ENCODE assay signal across 8 cellular contexts in genomic region chr22:38428714-38429113, GRCh38. TPM values are rescaled to one million over a fixed set of nuclear protein-coding genes. Genes with fewer than 3 reads are reported as not detected.
"Had no signal": no experiment of that assay in that cellular context is flagged by ENCODE, and none has a peak within 500 bp of the region (broad histone marks: within the 10 kb centered on the region; RNA-seq: fewer than 3 reads in every experiment).

No MANE protein-coding gene starts in this region.

- H3K9ac ChIP-seq: KMS-11 had no signal

- ATAC-seq: HepG2 had no signal

- FAIRE-seq: HepG2, HTR-8/SVneo had no signal

- H3K4me2 ChIP-seq: KMS-11 had no signal

- H3K27ac ChIP-seq: HL-60, KMS-11 had no signal

- DNase-seq: IMR-90, KBM-7 had no signal

RNA-seq across cellular contexts. Expression of gene KCNJ4, which starts 26.3 kb away (rescaled TPM):
- total RNA-seq: HepG2, HT-29, IMR-90 had no signal
- polyA plus RNA-seq: HepG2, IgD-negative memory B cell, IMR-90 had no signal
